Comparison of ENCODE assay signal across 17 cellular contexts in genomic region chr6:41757931-41758640, GRCh38. TPM values are rescaled to one million over a fixed set of nuclear protein-coding genes. Genes with fewer than 3 reads are reported as not detected.
DNase-seq lines count a peak whose midpoint lies in the region; TF ChIP-seq lines count a peak whose summit lies in the region.
"Had no signal": no experiment of that assay in that cellular context is flagged by ENCODE, and none has a peak within 500 bp of the region (broad histone marks: within the 10 kb centered on the region; RNA-seq: fewer than 3 reads in every experiment).

No MANE protein-coding gene starts in this region.

- intact Hi-C loops in esophagus squamous epithelium (cut with DNase I) = no loop called here

- DNase-seq in EH (ENCODE audit: low read depth) (peak; percentile 32), islet precursor cell (peak; percentile 67), GM10248 (ENCODE audit: extremely low spot score) (no peak), esophagus squamous epithelium (lab: John Stamatoyannopoulos, UW) (no peak)
- DNase-seq: activated CD4-positive, alpha-beta memory T cell treated with anti-CD3 and anti-CD28 coated beads for 36 hours; anterior cingulate cortex; Caco-2; erythroblast; GF-D8; left cardiac atrium; NCI-H1694 treated with DMSO at 0.1 percent for 48 hours; NCI-H510A; OCI-M1 had no signal

- TF ChIP-seq CTCF in GM10248 (IDR thresholded peaks at IDR 0.05; ENCODE audit: control extremely low read depth, extremely low read depth, low read depth, missing control alignments) = no peak
- TF ChIP-seq CTCF in esophagus squamous epithelium (IDR thresholded peaks at IDR 0.05) = no peak

- no peaks in the 10 kb centered on the region for H3K4me1 ChIP-seq in esophagus squamous epithelium
- H3K4me1 ChIP-seq: prostate gland had no signal

- no peaks in the 10 kb centered on the region for H3K36me3 ChIP-seq in esophagus squamous epithelium
- H3K36me3 ChIP-seq: prostate gland had no signal

- no peaks in the 10 kb centered on the region for H3K9me3 ChIP-seq in esophagus squamous epithelium
- H3K9me3 ChIP-seq: Caco-2, prostate gland had no signal

- no peaks in the 10 kb centered on the region for H3K27me3 ChIP-seq in esophagus squamous epithelium

- CTCF ChIA-PET in GM10248 (lab: Yijun Ruan, JAX) = interaction anchor here (2.1 kb wide), 1 partner anchor 14 kb away, joined by 5 read pairs; no protein-coding TSS in a partner anchor

- POLR2A ChIA-PET in GM10248 (lab: Yijun Ruan, JAX) = no interaction called here

- H3K4me3 ChIP-seq in esophagus squamous epithelium = no peak overlapping the region
- H3K4me3 ChIP-seq: coronary artery, prostate gland had no signal

- WGBS in esophagus squamous epithelium, 2 donors = 71 to 73% methylated on average over 6 of the region's 8 CpGs

- no peak overlapping the region for H3K27ac ChIP-seq in esophagus squamous epithelium
- H3K27ac ChIP-seq: coronary artery, prostate gland had no signal

- no peak for TF ChIP-seq POLR2A in esophagus squamous epithelium (IDR thresholded peaks at IDR 0.05)

RNA-seq across cellular contexts. Expression of gene PGC, which starts 10.9 kb away (rescaled TPM):
- under 1 TPM in 1 of 4 donors, not detected in 3; 0.95 TPM for total RNA-seq in esophagus squamous epithelium
- total RNA-seq: activated CD4-positive, alpha-beta memory T cell treated with anti-CD3 and anti-CD28 coated beads for 36 hours; activated T-helper 17 cell treated with anti-CD3 and anti-CD28 coated beads, Interleukin-2, amount 50 U/mL, for 72 hours; left cardiac atrium; M059J had no signal

RNA-seq across cellular contexts. Expression of gene FRS3, which starts 21.6 kb away (rescaled TPM):
- 1 to 10 TPM in 2 of 4 donors, under 1 TPM in 2; 0.31 to 5.5 (median 1.5) TPM for total RNA-seq in esophagus squamous epithelium

RNA-seq across cellular contexts. Expression of gene PRICKLE4, which starts 22.5 kb away (rescaled TPM):
- 10 to 100 TPM in 3 of 4 donors, 1 to 10 TPM in 1; 5.1 to 11.4 (median 10.8) TPM for total RNA-seq in esophagus squamous epithelium
- total RNA-seq: activated T-helper 17 cell treated with anti-CD3 and anti-CD28 coated beads, Interleukin-2, amount 50 U/mL, for 72 hours had no signal

RNA-seq across cellular contexts. Expression of gene TFEB, which starts 22.7 kb away (rescaled TPM):
- total RNA-seq in esophagus squamous epithelium = 10 to 100 TPM in 3 of 4 donors, 1 to 10 TPM in 1; 7.0 to 17.5 (median 13.4) TPM

RNA-seq across cellular contexts. Expression of gene TOMM6, which starts 29.4 kb away (rescaled TPM):
- total RNA-seq in esophagus squamous epithelium = 100 to 1,000 TPM; 116 to 182 (median 150) TPM

Comparison
In these comparisons a context has a peak if more than half of its experiments do, and no peak if none do; other contexts are left out.
1. DNase-seq: peak in EH (single experiment) and islet precursor cell (single experiment); none in GM10248 (single experiment) and esophagus squamous epithelium (single experiment).